ENCODE assay signal across 8 cellular contexts in the genomic region with DNA sequence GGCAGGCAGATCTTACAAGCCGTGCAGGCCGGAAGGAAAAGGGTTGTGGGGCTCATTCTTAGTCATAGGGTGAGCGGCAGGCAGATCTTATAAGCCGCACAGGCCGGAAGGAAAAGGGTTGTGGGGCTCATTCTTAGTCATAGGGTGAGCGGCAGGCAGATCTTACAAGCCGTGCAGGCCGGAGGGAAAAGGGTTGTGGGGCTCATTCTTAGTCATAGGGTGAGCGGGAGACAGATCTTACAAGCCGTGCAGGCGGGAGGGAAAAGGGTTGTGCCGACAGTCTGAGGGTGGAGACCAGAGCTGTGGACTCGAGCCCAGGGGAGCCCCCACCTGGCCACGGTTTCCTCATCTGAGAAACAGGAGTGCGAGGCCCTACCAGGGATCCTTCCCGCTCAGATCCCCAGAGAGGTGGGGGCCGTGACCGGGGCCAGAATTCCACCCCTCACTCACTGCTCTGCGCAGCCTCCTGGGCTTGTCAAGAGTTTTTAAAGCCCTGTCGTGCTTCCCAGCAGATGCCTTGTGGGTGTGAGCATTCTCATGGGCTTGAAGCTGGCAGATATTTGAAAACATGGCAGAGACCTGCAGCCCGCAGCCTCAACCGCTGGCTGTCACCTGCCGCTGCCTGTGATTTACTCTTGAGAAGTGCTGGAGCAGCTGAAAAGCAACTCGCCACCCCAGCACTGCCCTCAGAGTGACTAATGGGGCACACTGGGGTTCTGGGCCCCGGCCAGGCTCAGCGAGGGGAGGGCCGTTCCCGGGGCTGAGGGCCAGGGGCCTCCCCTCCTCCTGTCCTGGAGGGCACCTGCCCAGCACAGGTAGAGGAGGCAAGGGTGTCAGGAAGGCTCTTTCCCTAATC. TPM values are rescaled to one million over a fixed set of nuclear protein-coding genes. Genes with fewer than 3 reads are reported as not detected.
DNase-seq lines count a peak whose midpoint lies in the region; ATAC-seq, FAIRE-seq and TF ChIP-seq lines count a peak whose summit lies in the region.

No MANE protein-coding gene starts in this region.

- H3K9me3 ChIP-seq in DOHH2 (ENCODE audit: control insufficient read depth, insufficient read depth, low read length), result no peaks in the 10 kb centered on the region
- H3K9me3 ChIP-seq in MM.1S (replicated peaks; ENCODE audit: insufficient read depth, low read length), result no peaks in the 10 kb centered on the region
- H3K9me3 ChIP-seq in endothelial cell of umbilical vein (replicated peaks; ENCODE audit: control insufficient read depth, insufficient read depth, low read length), result no peaks in the 10 kb centered on the region

- no peaks in the 10 kb centered on the region for H3K36me3 ChIP-seq in DOHH2 (ENCODE audit: control insufficient read depth, low read length)
- no peaks in the 10 kb centered on the region for H3K36me3 ChIP-seq in GM23338 (ENCODE audit: insufficient read depth)
- H3K36me3 ChIP-seq in MM.1S (replicated peaks; ENCODE audit: insufficient read depth, low read length), result no peaks in the 10 kb centered on the region
- no peaks in the 10 kb centered on the region for H3K36me3 ChIP-seq in endothelial cell of umbilical vein (ENCODE audit: control insufficient read depth in 2 of 2, extremely low read depth in 1 of 2, insufficient read depth in 2 of 2, low read length in 2 of 2)

- no peaks in the 10 kb centered on the region for H3K9me2 ChIP-seq in DOHH2 (replicated peaks; ENCODE audit: control insufficient read depth, low read length)
- 0 out of 2 replicates have a peak, but pooled peaks cover 3% of the 10 kb centered on the region for H3K9me2 ChIP-seq in GM23338 (ENCODE audit: insufficient read depth)
- no peaks in the 10 kb centered on the region for H3K9me2 ChIP-seq in MM.1S (replicated peaks; ENCODE audit: insufficient read depth, low read length)

- DNase-seq in GM23338 (ENCODE audit: low spot score), result no peak
- peak; percentile 77 for DNase-seq in MM.1S
- peak; percentile 95 for DNase-seq in activated CD4-positive, alpha-beta memory T cell treated with anti-CD3 and anti-CD28 coated beads for 36 hours
- peak; percentile 85 for DNase-seq in endothelial cell of umbilical vein (ENCODE audit: low read depth, low spot score)
- DNase-seq in pulmonary artery endothelial cell (ENCODE audit: low read depth, low spot score), result peak; percentile 75
- DNase-seq in iPS-NIHi11 (ENCODE audit: low spot score), result no peak
- DNase-seq in cerebellum (ENCODE audit: low spot score), result no peak

- no peak; the same call in 2 of the 3 replicates for ATAC-seq in GM23338

- H3K9ac ChIP-seq in MM.1S (ENCODE audit: low read length) (peak overlapping the region; percentile 47; the same call in 1 of the 2 replicates), endothelial cell of umbilical vein (replicated peaks; ENCODE audit: extremely low read depth, insufficient read depth, low read length) (peak overlapping the region; percentile 63)

- TSS peak; percentile 89 for BruUV-seq in endothelial cell of umbilical vein (replicated peaks; lab: Mats Ljungman, UMichigan)

- POLR2A ChIA-PET in activated CD4-positive, alpha-beta memory T cell treated with anti-CD3 and anti-CD28 coated beads for 36 hours (lab: Charles Lee), result interaction anchor here (0.7 to 1.9 kb wide), 5 partner anchors 31 to 955 kb away, joined by 3 to 8 read pairs (median 4); no protein-coding TSS in a partner anchor
- POLR2A ChIA-PET in endothelial cell of umbilical vein (lab: Charles Lee), result interaction anchor here (0.8 kb wide), 1 partner anchor 187 kb away, joined by 7 read pairs; no protein-coding TSS in a partner anchor

- peak overlapping the region; percentile 63 for H3K4me2 ChIP-seq in DOHH2 (ENCODE audit: low read length)
- no peak overlapping the region for H3K4me2 ChIP-seq in GM23338
- H3K4me2 ChIP-seq in MM.1S (ENCODE audit: low read depth, low read length), result peak overlapping the region; percentile 92
- H3K4me2 ChIP-seq in endothelial cell of umbilical vein (ENCODE audit: insufficient read depth, low read length), result peak overlapping the region; percentile 62

- H3K27me3 Mint-ChIP-seq in GM23338 (ENCODE audit: insufficient read depth, low read depth, poor library complexity), result peaks cover 11% of the 10 kb centered on the region
- H3K27me3 Mint-ChIP-seq in activated CD4-positive, alpha-beta memory T cell treated with anti-CD3 and anti-CD28 coated beads for 36 hours, result no peaks in the 10 kb centered on the region

- no peaks in the 10 kb centered on the region for H4K20me1 ChIP-seq in DOHH2 (ENCODE audit: control insufficient read depth, insufficient read depth, low read depth, low read length)
- no peaks in the 10 kb centered on the region for H4K20me1 ChIP-seq in GM23338 (replicated peaks; ENCODE audit: insufficient read depth)
- no peaks in the 10 kb centered on the region for H4K20me1 ChIP-seq in MM.1S (ENCODE audit: insufficient read depth, low read length)
- H4K20me1 ChIP-seq in endothelial cell of umbilical vein (replicated peaks; ENCODE audit: control insufficient read depth, extremely low read depth, insufficient read depth, low read length), result no peaks in the 10 kb centered on the region

- H3K79me2 ChIP-seq in DOHH2 (ENCODE audit: control insufficient read depth, low read length) (no peaks in the 10 kb centered on the region), GM23338 (replicated peaks; ENCODE audit: insufficient read depth) (no peaks in the 10 kb centered on the region), MM.1S (ENCODE audit: low read length) (no peaks in the 10 kb centered on the region), endothelial cell of umbilical vein (ENCODE audit: control insufficient read depth, insufficient read depth, low read length) (no peaks in the 10 kb centered on the region)

- no peaks in the 10 kb centered on the region for H3K9me3 Mint-ChIP-seq in GM23338
- H3K9me3 Mint-ChIP-seq in activated CD4-positive, alpha-beta memory T cell treated with anti-CD3 and anti-CD28 coated beads for 36 hours, result no peaks in the 10 kb centered on the region

- H3K4me1 Mint-ChIP-seq in GM23338, result peaks cover 29% of the 10 kb centered on the region
- peaks cover 44% of the 10 kb centered on the region for H3K4me1 Mint-ChIP-seq in activated CD4-positive, alpha-beta memory T cell treated with anti-CD3 and anti-CD28 coated beads for 36 hours (ENCODE audit: low read depth)

- H3K4me3 Mint-ChIP-seq in GM23338, result no peak overlapping the region
- peak overlapping the region; percentile 48 for H3K4me3 Mint-ChIP-seq in activated CD4-positive, alpha-beta memory T cell treated with anti-CD3 and anti-CD28 coated beads for 36 hours

- H3K27me3 ChIP-seq in DOHH2 (ENCODE audit: control insufficient read depth, low read length) (no peaks in the 10 kb centered on the region), GM23338 (ENCODE audit: insufficient read depth) (no peaks in the 10 kb centered on the region), MM.1S (replicated peaks; ENCODE audit: insufficient read depth, low read length) (peaks cover 61% of the 10 kb centered on the region), endothelial cell of umbilical vein (ENCODE audit: control insufficient read depth in 2 of 2, insufficient read depth in 2 of 2, low read length in 2 of 2) (no peaks in the 10 kb centered on the region)

- H3K27ac ChIP-seq in DOHH2 (ENCODE audit: low read depth, low read length) (no peak overlapping the region), GM23338 (ENCODE audit: low read depth) (peak overlapping the region; percentile 32; the same call in 1 of the 2 replicates), MM.1S (ENCODE audit: low read length) (peak overlapping the region; percentile 76), endothelial cell of umbilical vein (ENCODE audit: insufficient read depth, low read depth, low read length) (peak overlapping the region; percentile 77)

- no peak overlapping the region; the same call in 1 of the 2 replicates for H3K27ac Mint-ChIP-seq in GM23338
- H3K27ac Mint-ChIP-seq in activated CD4-positive, alpha-beta memory T cell treated with anti-CD3 and anti-CD28 coated beads for 36 hours, result peak overlapping the region; percentile 82

- peak; percentile 99 for FAIRE-seq in endothelial cell of umbilical vein (lab: Jason Lieb, UNC)

- CTCF ChIA-PET in activated CD4-positive, alpha-beta memory T cell treated with anti-CD3 and anti-CD28 coated beads for 36 hours (lab: Charles Lee), result interaction anchor here (0.8 kb wide), 1 partner anchor 49 kb away, joined by 5 read pairs; no protein-coding TSS in a partner anchor
- CTCF ChIA-PET in endothelial cell of umbilical vein (lab: Charles Lee), result interaction anchor here (0.7 to 3.7 kb wide), 12 partner anchors 9 to 88 kb away, joined by 3 to 24 read pairs (median 4); a partner anchor contains a TSS

- intact Hi-C loops in activated CD4-positive, alpha-beta memory T cell treated with anti-CD3 and anti-CD28 coated beads for 36 hours (cut with micrococcal nuclease), result loop anchor here (1.0 to 5.0 kb wide), 7 partner anchors 19 to 438 kb away; a partner anchor contains a TSS
- intact Hi-C loops in endothelial cell of umbilical vein (cut with micrococcal nuclease), result loop anchor here (1.0 to 2.0 kb wide), 3 partner anchors 33 to 50 kb away; no protein-coding TSS in a partner anchor

- H2AFZ ChIP-seq in GM23338 (no peak overlapping the region), MM.1S (ENCODE audit: low read length) (peak overlapping the region; percentile 79), endothelial cell of umbilical vein (ENCODE audit: low read depth, low read length) (no peak overlapping the region)

- dilution Hi-C loops in endothelial cell of umbilical vein (cut with MboI; ENCODE audit: extremely low pct_ligation_motif_present, low sequenced_read_pairs), result no loop called here

- no peak for TF ChIP-seq CTCF in DOHH2 (IDR thresholded peaks at IDR 0.05; ENCODE audit: low read depth, low read length, poor library complexity, severe bottlenecking)
- TF ChIP-seq CTCF in GM23338 (conservative IDR thresholded peaks at IDR 0.05; ENCODE audit: low read depth in 2 of 2), result no peak
- no peak for TF ChIP-seq CTCF in MM.1S (IDR thresholded peaks at IDR 0.05; ENCODE audit: low read length)
- no peak for TF ChIP-seq CTCF in endothelial cell of umbilical vein (IDR thresholded peaks at IDR 0.05; ENCODE audit: extremely low read depth in 1 of 2, insufficient read depth in 1 of 2, low read depth in 1 of 2, low read length in 2 of 2)

- TF ChIP-seq POLR2A in endothelial cell of umbilical vein (IDR thresholded peaks at IDR 0.05; ENCODE audit: low read depth, low read length), result peak; percentile 30

- H3K4me3 ChIP-seq in DOHH2 (ENCODE audit: low read length), result peak overlapping the region; percentile 45
- no peak overlapping the region for H3K4me3 ChIP-seq in GM23338
- peak overlapping the region; percentile 41 for H3K4me3 ChIP-seq in MM.1S (ENCODE audit: low read length)
- H3K4me3 ChIP-seq in endothelial cell of umbilical vein (replicated peaks in 1 of 3; ENCODE audit: insufficient read depth in 1 of 3, low read depth in 1 of 3, low read length in 3 of 3), result no peak overlapping the region

- H3F3A ChIP-seq in DOHH2 (ENCODE audit: control insufficient read depth, insufficient read depth), result no peaks in the 10 kb centered on the region
- H3F3A ChIP-seq in GM23338 (replicated peaks; ENCODE audit: low read depth), result 0 out of 2 replicates have a peak, but pooled peaks cover 3% of the 10 kb centered on the region
- H3F3A ChIP-seq in MM.1S (ENCODE audit: insufficient read depth, low read length), result peaks cover 12% of the 10 kb centered on the region

- H3K4me1 ChIP-seq in DOHH2 (ENCODE audit: control insufficient read depth, low read length) (peaks cover 16% of the 10 kb centered on the region), GM23338 (ENCODE audit: insufficient read depth) (no peaks in the 10 kb centered on the region), MM.1S (ENCODE audit: low read length) (peaks cover 16% of the 10 kb centered on the region), endothelial cell of umbilical vein (ENCODE audit: control insufficient read depth, extremely low read depth, insufficient read depth, low read length) (peaks cover 26% of the 10 kb centered on the region)

- no peaks in the 10 kb centered on the region for H3K9me1 ChIP-seq in endothelial cell of umbilical vein (replicated peaks; ENCODE audit: control insufficient read depth, extremely low read depth, insufficient read depth, low read length)

- no peaks in the 10 kb centered on the region for H3K36me3 Mint-ChIP-seq in GM23338 (ENCODE audit: low read depth)
- no peaks in the 10 kb centered on the region for H3K36me3 Mint-ChIP-seq in activated CD4-positive, alpha-beta memory T cell treated with anti-CD3 and anti-CD28 coated beads for 36 hours

RNA-seq across cellular contexts. Expression of a gene that starts 31.9 kb away (rescaled TPM):
- 1.4 and 1.7 TPM in 2 replicates for total RNA-seq in GM23338 (2014; rRNA removed; shearing (Covaris generic))
- polyA plus RNA-seq in GM23338 (2016; fragmentation: Nextera tagmentation; extraction: Ambion mirVana) (0.15 and 0.52 TPM in 2 replicates), endothelial cell of umbilical vein (0.11 and 0.14 TPM in 2 replicates)
- not detected for total RNA-seq in activated CD4-positive, alpha-beta memory T cell treated with anti-CD3 and anti-CD28 coated beads for 36 hours
- total RNA-seq in endothelial cell of umbilical vein (0.30 and 2.1 TPM in 2 replicates), pulmonary artery endothelial cell (1.8 and 2.2 TPM in 2 replicates), cerebellum (1.8 TPM)
- polyA plus RNA-seq in endothelial cell of umbilical vein (2011; cell fraction: cytosol; rRNA removed), result 0.14 and 0.21 TPM in 2 replicates
- polyA plus RNA-seq in endothelial cell of umbilical vein (2011; cell fraction: nucleus; rRNA removed), result 0.15 and 0.20 TPM in 2 replicates
- 0.82 and 2.2 TPM in 2 replicates for polyA plus RNA-seq in endothelial cell of umbilical vein (2012)
- not detected in 2 replicates for polyA minus RNA-seq in endothelial cell of umbilical vein
- polyA minus RNA-seq in endothelial cell of umbilical vein (2011; cell fraction: cytosol; rRNA and poly(A)+ RNA removed), result not detected
- polyA minus RNA-seq in endothelial cell of umbilical vein (2011; cell fraction: nucleus; rRNA and poly(A)+ RNA removed), result 0.10 TPM in 1 of 2 replicates, not detected in the other

RNA-seq across cellular contexts. Expression of a gene that starts 55.8 kb away (rescaled TPM):
- total RNA-seq in GM23338 (2014; rRNA removed; shearing (Covaris generic)), result 24.3 and 26.0 TPM in 2 replicates
- polyA plus RNA-seq in GM23338 (2016; fragmentation: Nextera tagmentation; extraction: Ambion mirVana), result 19.7 and 20.9 TPM in 2 replicates
- total RNA-seq in activated CD4-positive, alpha-beta memory T cell treated with anti-CD3 and anti-CD28 coated beads for 36 hours, result 10 to 100 TPM; 10.6 to 10.8 TPM
- 17.0 and 17.7 TPM in 2 replicates for total RNA-seq in endothelial cell of umbilical vein
- polyA plus RNA-seq in endothelial cell of umbilical vein, result 17.1 and 18.5 TPM in 2 replicates
- polyA plus RNA-seq in endothelial cell of umbilical vein (2011; cell fraction: cytosol; rRNA removed), result 17.5 and 18.1 TPM in 2 replicates
- polyA plus RNA-seq in endothelial cell of umbilical vein (2011; cell fraction: nucleus; rRNA removed), result 13.0 and 14.4 TPM in 2 replicates
- 16.1 and 16.2 TPM in 2 replicates for polyA plus RNA-seq in endothelial cell of umbilical vein (2012)
- polyA minus RNA-seq in endothelial cell of umbilical vein, result 10.6 and 15.1 TPM in 2 replicates
- polyA minus RNA-seq in endothelial cell of umbilical vein (2011; cell fraction: cytosol; rRNA and poly(A)+ RNA removed), result 11.3 TPM
- 4.5 and 5.0 TPM in 2 replicates for polyA minus RNA-seq in endothelial cell of umbilical vein (2011; cell fraction: nucleus; rRNA and poly(A)+ RNA removed)
- total RNA-seq in pulmonary artery endothelial cell, result 28.9 and 29.8 TPM in 2 replicates
- total RNA-seq in cerebellum, result 11.5 TPM

Comparison
In these comparisons a context has a peak if more than half of its experiments do, and no peak if none do; other contexts are left out.
1. H3K4me3 ChIP-seq: peak in DOHH2 (single experiment) and MM.1S (single experiment); none in GM23338 (single experiment) and endothelial cell of umbilical vein (0 of 3).
2. DNase-seq: peak in MM.1S (single experiment), activated CD4-positive, alpha-beta memory T cell treated with anti-CD3 and anti-CD28 coated beads for 36 hours (single experiment), endothelial cell of umbilical vein (single experiment) and pulmonary artery endothelial cell (single experiment); none in GM23338 (single experiment), iPS-NIHi11 (single experiment) and cerebellum (single experiment).